1 cellular context compared by ENCODE assay signal in genomic region chr11:22829231-22830081, GRCh38.
A peak's percentile ranks its signal among the peaks of the same experiment; 100 is the strongest.
TF ChIP-seq lines count a peak whose summit lies in the region.

SVIP (minus strand) TSS chr11:22829801; CDS start chr11:22829748, 53 bp downstream.

TF ChIP-seq in HepG2, 621 proteins besides CTCF, POLR2A, EP300 and RAD21 (continued from another document and continues in another):
- TF ChIP-seq ZNF12 (CRISPR knock-in tag; IDR thresholded peaks at IDR 0.05) (no peak), IKZF5 (CRISPR knock-in tag; IDR thresholded peaks at IDR 0.05) (0 out of 2 replicates have a peak, but pooled peaks have one; percentile 59), CEBPG (CRISPR knock-in tag; IDR thresholded peaks at IDR 0.05) (no peak), ZNF484 (CRISPR knock-in tag; IDR thresholded peaks at IDR 0.05; ENCODE audit: borderline replicate concordance, low read depth) (no peak), ZNF569 (CRISPR knock-in tag; IDR thresholded peaks at IDR 0.05; ENCODE audit: borderline replicate concordance) (no peak), IRX3 (CRISPR knock-in tag; IDR thresholded peaks at IDR 0.05; ENCODE audit: borderline replicate concordance, low read depth) (no peak), ZNF275 (CRISPR knock-in tag; IDR thresholded peaks at IDR 0.05; ENCODE audit: borderline replicate concordance) (0 out of 2 replicates have a peak, but pooled peaks have one; percentile 14), NFYB (CRISPR knock-in tag; IDR thresholded peaks at IDR 0.05) (no peak), NR0B2 (CRISPR knock-in tag; IDR thresholded peaks at IDR 0.05) (peak; percentile 88), ZNF441 (CRISPR knock-in tag; IDR thresholded peaks at IDR 0.05; ENCODE audit: borderline replicate concordance) (peak; percentile 44; the same call in 1 of the 2 replicates), TRIM24 (CRISPR knock-in tag; IDR thresholded peaks at IDR 0.05) (no peak), ZBTB46 (CRISPR knock-in tag; IDR thresholded peaks at IDR 0.05; ENCODE audit: borderline replicate concordance) (no peak), HBP1 (CRISPR knock-in tag; IDR thresholded peaks at IDR 0.05; ENCODE audit: low read depth) (no peak), KDM5A (IDR thresholded peaks at IDR 0.05; ENCODE audit: borderline replicate concordance, low read length) (no peak; the same call in 1 of the 2 replicates), ZNF747 (CRISPR knock-in tag; IDR thresholded peaks at IDR 0.05; ENCODE audit: borderline replicate concordance) (peak; percentile 47; the same call in 1 of the 2 replicates), NFE2L2 (IDR thresholded peaks at IDR 0.05; ENCODE audit: low read length) (no peak), ZNF34 (CRISPR knock-in tag; IDR thresholded peaks at IDR 0.05; ENCODE audit: borderline replicate concordance) (no peak), ZNF547 (CRISPR knock-in tag; IDR thresholded peaks at IDR 0.05) (0 out of 2 replicates have a peak, but pooled peaks have one; percentile 33), PAF1 (CRISPR knock-in tag; IDR thresholded peaks at IDR 0.05) (no peak), PBX2 (CRISPR knock-in tag; IDR thresholded peaks at IDR 0.05) (no peak), CBX5 (CRISPR knock-in tag; IDR thresholded peaks at IDR 0.05; ENCODE audit: borderline replicate concordance) (no peak), HINFP (CRISPR knock-in tag; IDR thresholded peaks at IDR 0.05; ENCODE audit: low read depth) (peak; percentile 96), ZNF138 (CRISPR knock-in tag; IDR thresholded peaks at IDR 0.05; ENCODE audit: low read depth) (peak; percentile 60; the same call in 1 of the 2 replicates), TBX3 (IDR thresholded peaks at IDR 0.05; ENCODE audit: borderline replicate concordance) (no peak), MED13 (CRISPR knock-in tag; IDR thresholded peaks at IDR 0.05) (peak; percentile 41; the same call in 1 of the 2 replicates), ZGPAT (CRISPR knock-in tag; IDR thresholded peaks at IDR 0.05) (peak; percentile 64; the same call in 1 of the 2 replicates), NCOR1 (IDR thresholded peaks at IDR 0.05; ENCODE audit: borderline replicate concordance, low read length) (no peak), ZNF761 (CRISPR knock-in tag; conservative IDR thresholded peaks at IDR 0.05) (peak; percentile 51; the same call in 1 of the 2 replicates), ZNF30 (CRISPR knock-in tag; IDR thresholded peaks at IDR 0.05) (no peak), FIP1L1 (IDR thresholded peaks at IDR 0.05; ENCODE audit: borderline replicate concordance, insufficient read depth, low read depth, low read length) (no peak), ARNT2 (CRISPR knock-in tag; IDR thresholded peaks at IDR 0.05; ENCODE audit: low read depth) (no peak), ZNF879 (CRISPR knock-in tag; IDR thresholded peaks at IDR 0.05) (no peak), TCF7L2 (IDR thresholded peaks at IDR 0.05; ENCODE audit: low read depth, low read length) (no peak), ZBTB4 (CRISPR knock-in tag; IDR thresholded peaks at IDR 0.05; ENCODE audit: borderline replicate concordance) (0 out of 2 replicates have a peak, but pooled peaks have one; percentile 51), IRF9 (CRISPR knock-in tag; IDR thresholded peaks at IDR 0.05; ENCODE audit: borderline replicate concordance) (peak; percentile 75; the same call in 1 of the 2 replicates), RELA (CRISPR knock-in tag; IDR thresholded peaks at IDR 0.05) (no peak), ARID3A (IDR thresholded peaks at IDR 0.05; ENCODE audit: low read depth, low read length) (no peak), ZBTB25 (CRISPR knock-in tag; IDR thresholded peaks at IDR 0.05) (no peak), MAFF (IDR thresholded peaks at IDR 0.05; ENCODE audit: low read depth, low read length) (no peak), ZNF572 (CRISPR knock-in tag; IDR thresholded peaks at IDR 0.05) (no peak), ZNF556 (CRISPR knock-in tag; IDR thresholded peaks at IDR 0.05; ENCODE audit: borderline replicate concordance) (0 out of 2 replicates have a peak, but pooled peaks have one; percentile 31), DMAP1 (CRISPR knock-in tag; IDR thresholded peaks at IDR 0.05) (peak; percentile 72), ZNF891 (CRISPR knock-in tag; IDR thresholded peaks at IDR 0.05) (peak; percentile 37; the same call in 1 of the 2 replicates), NCOA1 (CRISPR knock-in tag; IDR thresholded peaks at IDR 0.05) (no peak), ZNF709 (CRISPR knock-in tag; IDR thresholded peaks at IDR 0.05) (no peak), ZNF878 (CRISPR knock-in tag; IDR thresholded peaks at IDR 0.05) (peak; percentile 76; the same call in 1 of the 2 replicates), KDM2A (CRISPR knock-in tag; IDR thresholded peaks at IDR 0.05; ENCODE audit: borderline replicate concordance, low read depth) (peak; percentile 99)
